22 cellular contexts compared by ENCODE assay signal in genomic region chr6:89458720-89459119, GRCh38.
"Had no signal": no experiment of that assay in that cellular context is flagged by ENCODE, and none has a peak within 500 bp of the region (broad histone marks: within the 10 kb centered on the region; RNA-seq: fewer than 3 reads in every experiment).

No MANE protein-coding gene starts in this region.

- H3K9me3 Mint-ChIP-seq: activated T-cell treated with anti-CD3 and anti-CD28 coated beads, Interleukin-2, amount 50 U/mL, for 72 hours; dendritic cell treated with granulocyte-macrophage colony-stimulating factor and Interleukin-4, amounts not matched to agents 40 ng/mL and 50 ng/mL, for 4 days; mesothelial cell of epicardium; natural killer cell treated with Interleukin-12 subunit alpha and Interleukin-12 subunit beta and Interleukin-15 and Interleukin-18, amount 100 ng/mL, for 72 hours had no signal

- H3K27me3 ChIP-seq: cardiac muscle cell, thyroid gland had no signal

- H3K36me3 ChIP-seq: cardiac muscle cell, thyroid gland had no signal

- ATAC-seq: activated T-cell treated with anti-CD3 and anti-CD28 coated beads, Interleukin-2, amount 50 U/mL, for 72 hours; left lobe of liver; natural killer cell treated with Interleukin-12 subunit alpha and Interleukin-12 subunit beta and Interleukin-15 and Interleukin-18, amount 100 ng/mL, for 72 hours had no signal

- H3K27ac ChIP-seq: cardiac muscle cell, thyroid gland had no signal

- H3K4me1 ChIP-seq: thyroid gland had no signal

- H3K9me3 ChIP-seq: thyroid gland had no signal

- H3K36me3 Mint-ChIP-seq: natural killer cell treated with Interleukin-12 subunit alpha and Interleukin-12 subunit beta and Interleukin-15 and Interleukin-18, amount 100 ng/mL, for 72 hours had no signal

- DNase-seq: activated CD4-positive, alpha-beta T cell treated with anti-CD3 and anti-CD28 coated beads, Interleukin-2, amount 50 U/mL, for 1 hour; activated CD4-positive, CD25-positive, alpha-beta regulatory T cell treated with anti-CD3 and anti-CD28 coated beads, Interleukin-2, amount 50 U/mL, for 72 hours; activated CD8-positive, alpha-beta memory T cell treated with anti-CD3 and anti-CD28 coated beads for 24 hours; activated CD8-positive, alpha-beta memory T cell treated with anti-CD3 and anti-CD28 coated beads, Interleukin-2, amount 50 U/mL, for 48 hours; activated gamma-delta T cell; activated T-cell treated with anti-CD3 and anti-CD28 coated beads, Interleukin-2, amount 50 U/mL, for 72 hours; effector CD8-positive, alpha-beta T cell; hippocampal formation; islet precursor cell; retina; stimulated activated CD4-positive, alpha-beta T cell treated with anti-CD3 and anti-CD28 coated beads, Interleukin-12 subunit alpha, Interleukin-12 subunit beta, amount 100 ng/mL, for 4 hours; stimulated activated CD4-positive, alpha-beta T cell treated with anti-CD3 and anti-CD28 coated beads, Interleukin-1b, Interleukin-23, amount 100 ng/mL, for 48 hours; stimulated activated naive CD4-positive, alpha-beta T cell treated with Interleukin-2 at 50 U/mL for 16 hours; T1000; thyroid gland had no signal

- H3K4me3 ChIP-seq: cardiac muscle cell, lung, thyroid gland had no signal

- H3K4me3 Mint-ChIP-seq: activated naive CD8-positive, alpha-beta T cell; activated T-cell treated with anti-CD3 and anti-CD28 coated beads, Interleukin-2, amount 50 U/mL, for 72 hours; dendritic cell treated with granulocyte-macrophage colony-stimulating factor and Interleukin-4, amounts not matched to agents 40 ng/mL and 50 ng/mL, for 4 days; mesothelial cell of epicardium; natural killer cell treated with Interleukin-12 subunit alpha and Interleukin-12 subunit beta and Interleukin-15 and Interleukin-18, amount 100 ng/mL, for 72 hours had no signal

- H3K27me3 Mint-ChIP-seq: activated naive CD8-positive, alpha-beta T cell; dendritic cell treated with granulocyte-macrophage colony-stimulating factor and Interleukin-4, amounts not matched to agents 40 ng/mL and 50 ng/mL, for 4 days; natural killer cell treated with Interleukin-12 subunit alpha and Interleukin-12 subunit beta and Interleukin-15 and Interleukin-18, amount 100 ng/mL, for 72 hours had no signal

- H3K27ac Mint-ChIP-seq: activated naive CD8-positive, alpha-beta T cell; activated T-cell treated with anti-CD3 and anti-CD28 coated beads, Interleukin-2, amount 50 U/mL, for 72 hours; dendritic cell treated with granulocyte-macrophage colony-stimulating factor and Interleukin-4, amounts not matched to agents 40 ng/mL and 50 ng/mL, for 4 days; mesothelial cell of epicardium; natural killer cell treated with Interleukin-12 subunit alpha and Interleukin-12 subunit beta and Interleukin-15 and Interleukin-18, amount 100 ng/mL, for 72 hours had no signal
